2 cellular contexts compared by ENCODE assay signal in genomic region chr6:56387621-56388413, GRCh38.
TF ChIP-seq lines count a peak whose summit lies in the region.

No MANE protein-coding gene starts in this region.

TF ChIP-seq in HEK293, 187 proteins besides CTCF, POLR2A, EP300 and RAD21:
- TF ChIP-seq, protein P1, sequence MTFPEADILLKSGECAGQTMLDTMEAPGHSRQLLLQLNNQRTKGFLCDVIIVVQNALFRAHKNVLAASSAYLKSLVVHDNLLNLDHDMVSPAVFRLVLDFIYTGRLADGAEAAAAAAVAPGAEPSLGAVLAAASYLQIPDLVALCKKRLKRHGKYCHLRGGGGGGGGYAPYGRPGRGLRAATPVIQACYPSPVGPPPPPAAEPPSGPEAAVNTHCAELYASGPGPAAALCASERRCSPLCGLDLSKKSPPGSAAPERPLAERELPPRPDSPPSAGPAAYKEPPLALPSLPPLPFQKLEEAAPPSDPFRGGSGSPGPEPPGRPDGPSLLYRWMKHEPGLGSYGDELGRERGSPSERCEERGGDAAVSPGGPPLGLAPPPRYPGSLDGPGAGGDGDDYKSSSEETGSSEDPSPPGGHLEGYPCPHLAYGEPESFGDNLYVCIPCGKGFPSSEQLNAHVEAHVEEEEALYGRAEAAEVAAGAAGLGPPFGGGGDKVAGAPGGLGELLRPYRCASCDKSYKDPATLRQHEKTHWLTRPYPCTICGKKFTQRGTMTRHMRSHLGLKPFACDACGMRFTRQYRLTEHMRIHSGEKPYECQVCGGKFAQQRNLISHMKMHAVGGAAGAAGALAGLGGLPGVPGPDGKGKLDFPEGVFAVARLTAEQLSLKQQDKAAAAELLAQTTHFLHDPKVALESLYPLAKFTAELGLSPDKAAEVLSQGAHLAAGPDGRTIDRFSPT (tag by site-specific recombination; IDR thresholded peaks at IDR 0.05) = no peak
- 0 out of 2 replicates have a peak, but pooled peaks have one; percentile 25 for TF ChIP-seq ZNF335 (tag by site-specific recombination; conservative IDR thresholded peaks at IDR 0.05)
- peak; percentile 27; the same call in 1 of the 2 replicates for TF ChIP-seq ZNF600 (tag by site-specific recombination; IDR thresholded peaks at IDR 0.05)
- TF ChIP-seq ZNF112 (tag by site-specific recombination; IDR thresholded peaks at IDR 0.05) = no peak
- peak; percentile 68; the same call in 1 of the 2 replicates for TF ChIP-seq SCRT2 (tag by site-specific recombination; IDR thresholded peaks at IDR 0.05)
- TF ChIP-seq OSR2 (tag by site-specific recombination; IDR thresholded peaks at IDR 0.05) = 0 out of 2 replicates have a peak, but pooled peaks have one; percentile 27
- no peak for TF ChIP-seq ZFP41 (tag by site-specific recombination; IDR thresholded peaks at IDR 0.05; ENCODE audit: borderline replicate concordance)

TF ChIP-seq in H1, 55 proteins besides CTCF, POLR2A, EP300 and RAD21:
- TF ChIP-seq CHD1 (IDR thresholded peaks at IDR 0.05; ENCODE audit: low read depth, low read length) (no peak), BCL11A (IDR thresholded peaks at IDR 0.05; ENCODE audit: low read depth in 2 of 2, low read length in 2 of 2) (no peak), RFX5 (IDR thresholded peaks at IDR 0.05; ENCODE audit: borderline replicate concordance, low read depth, low read length) (no peak), ASH2L (IDR thresholded peaks at IDR 0.05; ENCODE audit: low read length) (no peak), KDM5A (IDR thresholded peaks at IDR 0.05; ENCODE audit: low read length) (no peak), SP1 (IDR thresholded peaks at IDR 0.05; ENCODE audit: low read depth, low read length) (no peak), GTF2F1 (IDR thresholded peaks at IDR 0.05; ENCODE audit: borderline replicate concordance, low read depth, low read length) (no peak), HDAC2 (IDR thresholded peaks at IDR 0.05; ENCODE audit: borderline replicate concordance in 1 of 2, low read depth in 2 of 2, low read length in 2 of 2) (no peak), SIRT6 (IDR thresholded peaks at IDR 0.05; ENCODE audit: low read length) (no peak), SIN3A (conservative IDR thresholded peaks at IDR 0.05 in 1 of 2, IDR thresholded peaks at IDR 0.05 in 1 of 2; ENCODE audit: low read depth in 1 of 2, low read length in 2 of 2) (no peak), NANOG (IDR thresholded peaks at IDR 0.05; ENCODE audit: insufficient read depth, low read depth, low read length, poor library complexity, severe bottlenecking) (no peak), CHD7 (IDR thresholded peaks at IDR 0.05; ENCODE audit: insufficient replicate concordance, low read length) (no peak)
